24 cellular contexts compared by ENCODE assay signal in the genomic region with DNA sequence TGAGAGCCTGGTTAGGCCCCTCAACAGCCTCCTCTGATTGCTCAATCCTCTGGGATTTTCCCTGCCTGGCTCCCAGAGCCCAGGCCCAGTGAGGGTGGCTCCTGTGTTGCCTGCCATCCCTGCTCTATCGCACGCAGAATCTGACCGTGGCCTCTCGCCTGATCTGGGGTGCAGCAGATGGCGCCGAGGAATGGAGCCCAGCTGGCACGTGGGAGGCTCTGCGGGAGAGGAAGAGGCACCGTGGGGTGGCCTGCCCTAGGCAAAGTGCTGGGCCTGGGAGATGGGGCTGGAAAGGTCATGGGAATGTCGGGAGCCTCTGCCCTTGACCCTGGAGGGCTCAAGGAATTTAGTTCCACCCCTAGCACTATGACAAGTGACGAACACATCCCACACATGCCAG. TPM values are rescaled to one million over a fixed set of nuclear protein-coding genes. Genes with fewer than 3 reads are reported as not detected.
"Had no signal": no experiment of that assay in that cellular context is flagged by ENCODE, and none has a peak within 500 bp of the region (broad histone marks: within the 10 kb centered on the region; RNA-seq: fewer than 3 reads in every experiment).

No MANE protein-coding gene starts in this region.

- H3K4me3 Mint-ChIP-seq: activated CD8-positive, alpha-beta T cell treated with anti-CD3 and anti-CD28 coated beads, Interleukin-2, amount 10 ng/mL, durations not matched to agents 7 days and 5 days; activated naive CD4-positive, alpha-beta T cell treated with anti-CD3 and anti-CD28 coated beads, Interleukin-2, amount 50 U/mL, for 24 hours; activated T-helper 1 cell treated with anti-CD3 and anti-CD28 coated beads, Interleukin-12 subunit alpha, Interleukin-12 subunit beta, Interleukin-2, Interleukin-4 antibody, amounts not matched to agents 30 ng/mL and 10 ng/mL and 1 ng/mL, durations not matched to agents 14 hours and 24 hours and 36 hours; T-helper 1 cell treated with Interleukin-12 subunit alpha and Interleukin-12 subunit beta and Interleukin-4 antibody, amounts not matched to agents 30 μg/mL and 1 μg/mL, for 36 hours; WTC11 had no signal

- ATAC-seq: activated CD8-positive, alpha-beta T cell treated with anti-CD3 and anti-CD28 coated beads, Interleukin-2, amount 10 ng/mL, durations not matched to agents 7 days and 5 days; body of pancreas; PC-3; WTC11 had no signal

- DNase-seq: activated CD4-positive, alpha-beta T cell treated with anti-CD3 and anti-CD28 coated beads for 48 hours; activated CD4-positive, alpha-beta T cell treated with anti-CD3 and anti-CD28 coated beads, Interleukin-2, amount 50 U/mL, for 4 hours; activated CD4-positive, CD25-positive, alpha-beta regulatory T cell treated with anti-CD3 and anti-CD28 coated beads, Interleukin-2, amount 50 U/mL, for 72 hours; activated CD8-positive, alpha-beta memory T cell treated with anti-CD3 and anti-CD28 coated beads, Interleukin-2, amount 50 U/mL, for 48 hours; activated CD8-positive, alpha-beta T cell treated with anti-CD3 and anti-CD28 coated beads, Interleukin-2, amount 10 ng/mL, durations not matched to agents 7 days and 5 days; activated effector memory CD4-positive, alpha-beta T cell treated with Interleukin-2 at 50 U/mL for 16 hours; activated naive CD4-positive, alpha-beta T cell; activated T-cell treated with anti-CD3 and anti-CD28 coated beads, Interleukin-2, amount 50 U/mL, for 1 hour; body of pancreas; central memory CD4-positive, alpha-beta T cell; MG63; MV-4-11; NCI-H1092 treated with DMSO at 0.1 percent for 48 hours; NCI-H1417 treated with DMSO at 0.1 percent for 48 hours; NCI-H1694; NCI-H2029 treated with DMSO at 0.1 percent for 48 hours; NCI-H446; PC-3; SHP77 treated with DMSO at 0.1 percent for 48 hours had no signal

- H3K9me3 ChIP-seq: ascending aorta, body of pancreas, MG63 had no signal

- H3K27me3 ChIP-seq: ascending aorta, body of pancreas had no signal

- H3K9me3 Mint-ChIP-seq: activated naive CD4-positive, alpha-beta T cell treated with anti-CD3 and anti-CD28 coated beads, Interleukin-2, amount 50 U/mL, for 24 hours; activated T-helper 1 cell treated with anti-CD3 and anti-CD28 coated beads, Interleukin-12 subunit alpha, Interleukin-12 subunit beta, Interleukin-2, Interleukin-4 antibody, amounts not matched to agents 30 ng/mL and 10 ng/mL and 1 ng/mL, durations not matched to agents 14 hours and 24 hours and 36 hours; T-helper 1 cell treated with Interleukin-12 subunit alpha and Interleukin-12 subunit beta and Interleukin-4 antibody, amounts not matched to agents 30 μg/mL and 1 μg/mL, for 36 hours; WTC11 had no signal

- H3K36me3 ChIP-seq: ascending aorta, MG63 had no signal

- H3K4me1 Mint-ChIP-seq: activated naive CD4-positive, alpha-beta T cell treated with anti-CD3 and anti-CD28 coated beads, Interleukin-2, amount 50 U/mL, for 24 hours had no signal

- H3K36me3 Mint-ChIP-seq: activated naive CD4-positive, alpha-beta T cell treated with anti-CD3 and anti-CD28 coated beads, Interleukin-2, amount 50 U/mL, for 24 hours; WTC11 had no signal

- H3K4me1 ChIP-seq: ascending aorta had no signal

- H3K27ac ChIP-seq: ascending aorta, body of pancreas had no signal

- H3K27ac Mint-ChIP-seq: activated CD8-positive, alpha-beta T cell treated with anti-CD3 and anti-CD28 coated beads, Interleukin-2, amount 10 ng/mL, durations not matched to agents 7 days and 5 days; activated naive CD4-positive, alpha-beta T cell treated with anti-CD3 and anti-CD28 coated beads, Interleukin-2, amount 50 U/mL, for 24 hours; activated T-helper 1 cell treated with anti-CD3 and anti-CD28 coated beads, Interleukin-12 subunit alpha, Interleukin-12 subunit beta, Interleukin-2, Interleukin-4 antibody, amounts not matched to agents 30 ng/mL and 10 ng/mL and 1 ng/mL, durations not matched to agents 14 hours and 24 hours and 36 hours; T-helper 1 cell treated with Interleukin-12 subunit alpha and Interleukin-12 subunit beta and Interleukin-4 antibody, amounts not matched to agents 30 μg/mL and 1 μg/mL, for 36 hours; WTC11 had no signal

- H3K4me3 ChIP-seq: ascending aorta, body of pancreas, MG63 had no signal

RNA-seq across cellular contexts. Expression of a gene that starts 10.3 kb away (rescaled TPM):
- total RNA-seq: activated CD8-positive, alpha-beta T cell treated with anti-CD3 and anti-CD28 coated beads, Interleukin-2, amount 10 ng/mL, durations not matched to agents 7 days and 5 days; PC-3 had no signal
